ENCODE assay signal across 11 cellular contexts in genomic region chr11:121449626-121450025, GRCh38. TPM values are rescaled to one million over a fixed set of nuclear protein-coding genes. Genes with fewer than 3 reads are reported as not detected.
A peak's percentile ranks its signal among the peaks of the same experiment; 100 is the strongest.
DNase-seq lines count a peak whose midpoint lies in the region; ATAC-seq and TF ChIP-seq lines count a peak whose summit lies in the region.
"Had no signal": no experiment of that assay in that cellular context is flagged by ENCODE, and none has a peak within 500 bp of the region (broad histone marks: within the 10 kb centered on the region; RNA-seq: fewer than 3 reads in every experiment).

No MANE protein-coding gene starts in this region.

- peak overlapping the region; percentile 90 for H3K9ac ChIP-seq in Karpas-422 (ENCODE audit: low read length)
- H3K9ac ChIP-seq: BLaER1 had no signal

- TF ChIP-seq POLR2A in uterus (IDR thresholded peaks at IDR 0.05) (no peak), ovary (IDR thresholded peaks at IDR 0.05) (no peak)

- H3K36me3 ChIP-seq in CD8-positive, alpha-beta memory T cell (ENCODE audit: insufficient read depth, low read length) = no peaks in the 10 kb centered on the region
- H3K36me3 ChIP-seq in Karpas-422 (ENCODE audit: insufficient read depth, low read length) (peaks cover 5% of the 10 kb centered on the region; the same call in 1 of the 2 replicates), uterus (no peaks in the 10 kb centered on the region), ovary (no peaks in the 10 kb centered on the region)
- H3K36me3 ChIP-seq: BLaER1 had no signal

- peak overlapping the region; percentile 80 to 100 (median 97) for H3K4me3 Mint-ChIP-seq in CD8-positive, alpha-beta memory T cell
- peak overlapping the region; percentile 77 for H3K4me3 Mint-ChIP-seq in activated naive CD8-positive, alpha-beta T cell
- H3K4me3 Mint-ChIP-seq in natural killer cell treated with Interleukin-12 subunit alpha and Interleukin-12 subunit beta and Interleukin-15 and Interleukin-18, amount 100 ng/mL, for 72 hours = peak overlapping the region; percentile 18

- H3K27ac ChIP-seq in CD8-positive, alpha-beta memory T cell (ENCODE audit: low read depth, low read length) = no peak overlapping the region
- H3K27ac ChIP-seq in Karpas-422 (ENCODE audit: low read length) (peak overlapping the region; percentile 99), uterus (no peak overlapping the region), ovary (no peak overlapping the region)
- H3K27ac ChIP-seq: BLaER1 had no signal

- H3K27ac Mint-ChIP-seq in CD8-positive, alpha-beta memory T cell = peak overlapping the region; percentile 84 to 96 (median 92)
- peak overlapping the region; percentile 81 for H3K27ac Mint-ChIP-seq in activated naive CD8-positive, alpha-beta T cell
- H3K27ac Mint-ChIP-seq in natural killer cell treated with Interleukin-12 subunit alpha and Interleukin-12 subunit beta and Interleukin-15 and Interleukin-18, amount 100 ng/mL, for 72 hours = peak overlapping the region; percentile 84 to 88

- peaks cover 73 to 87% (median 82%) of the 10 kb centered on the region in 3 donors for H3K4me1 Mint-ChIP-seq in CD8-positive, alpha-beta memory T cell
- peaks cover 87% of the 10 kb centered on the region for H3K4me1 Mint-ChIP-seq in activated naive CD8-positive, alpha-beta T cell (ENCODE audit: low read depth)
- H3K4me1 Mint-ChIP-seq in natural killer cell treated with Interleukin-12 subunit alpha and Interleukin-12 subunit beta and Interleukin-15 and Interleukin-18, amount 100 ng/mL, for 72 hours (ENCODE audit: low read depth in 2 of 2) = peaks cover 60 to 63% of the 10 kb centered on the region in 2 donors

- peaks cover 13 to 49% (median 13%) of the 10 kb centered on the region in 3 donors for H3K36me3 Mint-ChIP-seq in CD8-positive, alpha-beta memory T cell
- H3K36me3 Mint-ChIP-seq in activated naive CD8-positive, alpha-beta T cell = peaks cover 9% of the 10 kb centered on the region
- no peaks in the 10 kb centered on the region for H3K36me3 Mint-ChIP-seq in natural killer cell treated with Interleukin-12 subunit alpha and Interleukin-12 subunit beta and Interleukin-15 and Interleukin-18, amount 100 ng/mL, for 72 hours

- intact Hi-C loops in uterus (cut with DNase I; ENCODE audit: low total_unique reads) = no loop called here
- intact Hi-C loops in ovary (cut with DNase I) = loop anchor here in 2 of 4 donors (5.0 to 10.0 kb wide), 4 partner anchors 85 to 145 kb away; no protein-coding TSS in a partner anchor

- ATAC-seq in natural killer cell treated with Interleukin-12 subunit alpha and Interleukin-12 subunit beta and Interleukin-15 and Interleukin-18, amount 100 ng/mL, for 72 hours = no peak
- ATAC-seq in GM18498 (IDR thresholded peaks at IDR 0.05; ENCODE audit: unreplicated experiment) = no peak

- peaks cover 76% of the 10 kb centered on the region for H3K4me1 ChIP-seq in CD8-positive, alpha-beta memory T cell (ENCODE audit: insufficient read depth, low read length)
- H3K4me1 ChIP-seq in Karpas-422 (ENCODE audit: low read length) (peaks cover 85% of the 10 kb centered on the region), uterus (no peaks in the 10 kb centered on the region), ovary (ENCODE audit: insufficient read depth) (peaks cover 3% of the 10 kb centered on the region)

- no peaks in the 10 kb centered on the region for H4K20me1 ChIP-seq in Karpas-422 (ENCODE audit: insufficient read depth, low read depth, low read length)
- H4K20me1 ChIP-seq: BLaER1 had no signal

- no peaks in the 10 kb centered on the region for H3K9me2 ChIP-seq in Karpas-422 (replicated peaks; ENCODE audit: insufficient read depth, low read length)

- no peaks in the 10 kb centered on the region for H3K9me3 Mint-ChIP-seq in CD8-positive, alpha-beta memory T cell
- no peaks in the 10 kb centered on the region for H3K9me3 Mint-ChIP-seq in activated naive CD8-positive, alpha-beta T cell (ENCODE audit: low read depth)
- no peaks in the 10 kb centered on the region for H3K9me3 Mint-ChIP-seq in natural killer cell treated with Interleukin-12 subunit alpha and Interleukin-12 subunit beta and Interleukin-15 and Interleukin-18, amount 100 ng/mL, for 72 hours

- H3K79me2 ChIP-seq in Karpas-422 (ENCODE audit: low read length) = peaks cover 45% of the 10 kb centered on the region

- H3K27me3 Mint-ChIP-seq in CD8-positive, alpha-beta memory T cell = peaks cover 0 to 1% of the 10 kb centered on the region in 2 donors
- no peaks in the 10 kb centered on the region for H3K27me3 Mint-ChIP-seq in activated naive CD8-positive, alpha-beta T cell
- no peaks in the 10 kb centered on the region for H3K27me3 Mint-ChIP-seq in natural killer cell treated with Interleukin-12 subunit alpha and Interleukin-12 subunit beta and Interleukin-15 and Interleukin-18, amount 100 ng/mL, for 72 hours

- no peak overlapping the region for H2AFZ ChIP-seq in Karpas-422 (ENCODE audit: low read length)

- CTCF ChIA-PET in CD8-positive, alpha-beta memory T cell (lab: Charles Lee) = interaction anchor here (1.0 to 4.9 kb wide), 6 partner anchors 8 to 121 kb away, joined by 3 to 52 read pairs (median 5); no protein-coding TSS in a partner anchor

- H3K9me3 ChIP-seq in CD8-positive, alpha-beta memory T cell (ENCODE audit: low read length) = no peaks in the 10 kb centered on the region
- H3K9me3 ChIP-seq in Karpas-422 (ENCODE audit: low read length) (no peaks in the 10 kb centered on the region), uterus (no peaks in the 10 kb centered on the region), ovary (no peaks in the 10 kb centered on the region)
- H3K9me3 ChIP-seq: BLaER1 had no signal

- POLR2A ChIA-PET in CD8-positive, alpha-beta memory T cell (lab: Charles Lee) = interaction anchor here (0.6 to 3.6 kb wide), 9 partner anchors 13 to 157 kb away, joined by 3 to 15 read pairs (median 6); partner anchors contain the start of gene SC5D

- DNase-seq in CD8-positive, alpha-beta memory T cell = no peak
- DNase-seq in Karpas-422 = peak; percentile 89
- DNase-seq in natural killer cell treated with Interleukin-12 subunit alpha and Interleukin-12 subunit beta and Interleukin-15 and Interleukin-18, amount 100 ng/mL, for 72 hours (ENCODE audit: low spot score) = no peak
- DNase-seq in uterus = no peak
- no peak for DNase-seq in ovary
- DNase-seq: mesendoderm, NCI-H1417 treated with DMSO at 0.1 percent for 48 hours, occipital lobe had no signal

- no peak for TF ChIP-seq CTCF in uterus (IDR thresholded peaks at IDR 0.05)
- TF ChIP-seq CTCF in ovary (IDR thresholded peaks at IDR 0.05) = no peak

- no peak for TF ChIP-seq EP300 in ovary (IDR thresholded peaks at IDR 0.05)

- H3K4me2 ChIP-seq in Karpas-422 (ENCODE audit: low read depth, low read length, poor library complexity, severe bottlenecking) = peak overlapping the region; percentile 97
- H3K4me2 ChIP-seq: BLaER1 had no signal

- 94 to 96% (median 95%) methylated on average over 2 of the region's 2 CpGs for WGBS in ovary, 3 donors

- H3K4me3 ChIP-seq in CD8-positive, alpha-beta memory T cell (ENCODE audit: low read length) = peak overlapping the region; percentile 23
- H3K4me3 ChIP-seq in Karpas-422 (ENCODE audit: low read length) (peak overlapping the region; percentile 58), uterus (no peak overlapping the region), ovary (no peak overlapping the region)
- H3K4me3 ChIP-seq: BLaER1 had no signal

- no peaks in the 10 kb centered on the region for H3K27me3 ChIP-seq in CD8-positive, alpha-beta memory T cell (ENCODE audit: insufficient read depth, low read length, poor library complexity, severe bottlenecking)
- no peaks in the 10 kb centered on the region for H3K27me3 ChIP-seq in Karpas-422 (ENCODE audit: low read length)
- no peaks in the 10 kb centered on the region for H3K27me3 ChIP-seq in uterus
- no peaks in the 10 kb centered on the region for H3K27me3 ChIP-seq in ovary

RNA-seq across cellular contexts. Expression of gene SORL1, which starts 2.5 kb away (rescaled TPM):
- 10 to 100 TPM; 44.5 to 46.9 TPM for total RNA-seq in CD8-positive, alpha-beta memory T cell
- 220 TPM for polyA plus RNA-seq in CD8-positive, alpha-beta memory T cell
- total RNA-seq in Karpas-422 (2014; rRNA removed; shearing (Covaris generic); ENCODE audit: low replicate concordance) = 197 and 232 TPM in 2 replicates
- total RNA-seq in natural killer cell treated with Interleukin-12 subunit alpha and Interleukin-12 subunit beta and Interleukin-15 and Interleukin-18, amount 100 ng/mL, for 72 hours = 10 to 100 TPM; 26.8 to 45.5 TPM
- total RNA-seq in uterus (10 to 100 TPM in 3 of 4 donors, 1 to 10 TPM in 1; 7.6 to 42.6 (median 17.2) TPM), ovary (10 to 100 TPM; 10.5 to 64.5 (median 29.8) TPM)
- 10 to 100 TPM in 1 of 2 donors, 1 to 10 TPM in 1; 2.9 to 14.9 TPM for polyA plus RNA-seq in ovary

Comparison
In these comparisons a context has a peak if more than half of its experiments do, and no peak if none do; other contexts are left out.
1. H3K4me3 ChIP-seq: peak in CD8-positive, alpha-beta memory T cell (single experiment) and Karpas-422 (single experiment); none in uterus (0 of 2) and ovary (single experiment).
2. H3K4me3 Mint-ChIP-seq: peak in every context shown above with its lines; median percentile 97 in CD8-positive, alpha-beta memory T cell; 77 in activated naive CD8-positive, alpha-beta T cell; 18 in natural killer cell treated with Interleukin-12 subunit alpha and Interleukin-12 subunit beta and Interleukin-15 and Interleukin-18, amount 100 ng/mL, for 72 hours.
3. Peak in every context shown above with its lines, with median percentiles within 50 percentile points of each other: H3K27ac Mint-ChIP-seq.